Comparison of ENCODE assay signal across 1 cellular context in the genomic region with DNA sequence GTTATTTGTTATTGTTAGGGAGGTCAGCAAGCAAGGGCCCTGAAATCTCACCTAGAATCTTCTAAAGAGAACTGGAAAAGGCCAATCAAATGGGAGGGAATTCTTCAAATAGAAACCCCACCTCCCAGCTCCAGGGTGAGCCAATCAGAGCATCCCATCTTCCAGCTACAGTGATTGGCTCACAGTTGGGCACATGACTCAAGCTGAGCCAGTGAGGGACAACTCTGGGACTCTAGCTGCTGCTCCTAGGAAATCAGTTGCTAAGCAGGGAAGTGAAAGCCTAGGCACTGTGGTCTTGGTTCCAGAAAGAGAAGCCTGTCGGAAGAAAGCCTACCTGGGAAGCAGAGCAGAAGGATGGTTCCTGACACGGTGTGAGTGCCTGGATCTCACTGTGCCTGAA.
TF ChIP-seq lines count a peak whose summit lies in the region.

No MANE protein-coding gene starts in this region.

TF ChIP-seq in HepG2, 621 proteins besides CTCF, POLR2A, EP300 and RAD21 (continued from another document):
- TF ChIP-seq, protein P1, sequence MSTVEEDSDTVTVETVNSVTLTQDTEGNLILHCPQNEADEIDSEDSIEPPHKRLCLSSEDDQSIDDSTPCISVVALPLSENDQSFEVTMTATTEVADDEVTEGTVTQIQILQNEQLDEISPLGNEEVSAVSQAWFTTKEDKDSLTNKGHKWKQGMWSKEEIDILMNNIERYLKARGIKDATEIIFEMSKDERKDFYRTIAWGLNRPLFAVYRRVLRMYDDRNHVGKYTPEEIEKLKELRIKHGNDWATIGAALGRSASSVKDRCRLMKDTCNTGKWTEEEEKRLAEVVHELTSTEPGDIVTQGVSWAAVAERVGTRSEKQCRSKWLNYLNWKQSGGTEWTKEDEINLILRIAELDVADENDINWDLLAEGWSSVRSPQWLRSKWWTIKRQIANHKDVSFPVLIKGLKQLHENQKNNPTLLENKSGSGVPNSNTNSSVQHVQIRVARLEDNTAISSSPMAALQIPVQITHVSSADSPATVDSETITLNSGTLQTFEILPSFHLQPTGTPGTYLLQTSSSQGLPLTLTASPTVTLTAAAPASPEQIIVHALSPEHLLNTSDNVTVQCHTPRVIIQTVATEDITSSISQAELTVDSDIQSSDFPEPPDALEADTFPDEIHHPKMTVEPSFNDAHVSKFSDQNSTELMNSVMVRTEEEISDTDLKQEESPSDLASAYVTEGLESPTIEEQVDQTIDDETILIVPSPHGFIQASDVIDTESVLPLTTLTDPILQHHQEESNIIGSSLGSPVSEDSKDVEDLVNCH (CRISPR knock-in tag; IDR thresholded peaks at IDR 0.05) = no peak
- TF ChIP-seq RBFOX2 (IDR thresholded peaks at IDR 0.05; ENCODE audit: low read depth, low read length) = no peak
- TF ChIP-seq TBX2 (CRISPR knock-in tag; IDR thresholded peaks at IDR 0.05; ENCODE audit: borderline replicate concordance) = no peak
- TF ChIP-seq, protein P2, sequence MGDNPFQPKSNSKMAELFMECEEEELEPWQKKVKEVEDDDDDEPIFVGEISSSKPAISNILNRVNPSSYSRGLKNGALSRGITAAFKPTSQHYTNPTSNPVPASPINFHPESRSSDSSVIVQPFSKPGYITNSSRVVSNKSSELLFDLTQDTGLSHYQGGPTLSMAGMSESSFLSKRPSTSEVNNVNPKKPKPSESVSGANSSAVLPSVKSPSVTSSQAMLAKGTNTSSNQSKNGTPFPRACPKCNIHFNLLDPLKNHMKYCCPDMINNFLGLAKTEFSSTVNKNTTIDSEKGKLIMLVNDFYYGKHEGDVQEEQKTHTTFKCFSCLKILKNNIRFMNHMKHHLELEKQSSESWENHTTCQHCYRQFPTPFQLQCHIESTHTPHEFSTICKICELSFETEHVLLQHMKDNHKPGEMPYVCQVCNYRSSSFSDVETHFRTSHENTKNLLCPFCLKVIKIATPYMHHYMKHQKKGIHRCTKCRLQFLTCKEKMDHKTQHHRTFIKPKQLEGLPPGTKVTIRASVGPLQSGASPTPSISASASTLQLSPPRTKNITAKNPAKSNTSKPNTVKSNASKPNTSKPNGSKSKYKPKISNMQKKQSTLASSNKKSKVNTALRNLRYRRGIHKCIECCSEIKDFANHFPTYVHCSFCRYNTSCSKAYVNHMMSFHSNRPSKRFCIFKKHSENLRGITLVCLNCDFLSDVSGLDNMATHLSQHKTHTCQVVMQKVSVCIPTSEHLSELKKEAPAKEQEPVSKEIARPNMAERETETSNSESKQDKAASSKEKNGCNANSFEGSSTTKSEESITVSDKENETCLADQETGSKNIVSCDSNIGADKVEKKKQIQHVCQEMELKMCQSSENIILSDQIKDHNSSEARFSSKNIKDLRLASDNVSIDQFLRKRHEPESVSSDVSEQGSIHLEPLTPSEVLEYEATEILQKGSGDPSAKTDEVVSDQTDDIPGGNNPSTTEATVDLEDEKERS (CRISPR knock-in tag; IDR thresholded peaks at IDR 0.05) = no peak
- TF ChIP-seq ZNF839 (CRISPR knock-in tag; IDR thresholded peaks at IDR 0.05; ENCODE audit: borderline replicate concordance) = no peak
- no peak for TF ChIP-seq BCL6 (CRISPR knock-in tag; IDR thresholded peaks at IDR 0.05)
- TF ChIP-seq, protein P3, sequence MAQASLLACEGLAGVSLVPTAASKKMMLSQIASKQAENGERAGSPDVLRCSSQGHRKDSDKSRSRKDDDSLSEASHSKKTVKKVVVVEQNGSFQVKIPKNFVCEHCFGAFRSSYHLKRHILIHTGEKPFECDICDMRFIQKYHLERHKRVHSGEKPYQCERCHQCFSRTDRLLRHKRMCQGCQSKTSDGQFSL (CRISPR knock-in tag; IDR thresholded peaks at IDR 0.05) = no peak
- TF ChIP-seq ZNF329 (CRISPR knock-in tag; IDR thresholded peaks at IDR 0.05; ENCODE audit: low read depth) = 0 out of 2 replicates have a peak, but pooled peaks have one; percentile 50
- TF ChIP-seq NFYB (CRISPR knock-in tag; IDR thresholded peaks at IDR 0.05) = peak; percentile 75
- no peak for TF ChIP-seq TCF12 (IDR thresholded peaks at IDR 0.05)
- TF ChIP-seq TCF12 (CRISPR knock-in tag; IDR thresholded peaks at IDR 0.05) = no peak
- no peak for TF ChIP-seq ZNF121 (CRISPR knock-in tag; IDR thresholded peaks at IDR 0.05)
- TF ChIP-seq ZNF317 (CRISPR knock-in tag; IDR thresholded peaks at IDR 0.05) = no peak
- no peak for TF ChIP-seq ZNF598 (CRISPR knock-in tag; IDR thresholded peaks at IDR 0.05; ENCODE audit: borderline replicate concordance)
TF ChIP-seq in HepG2: peak in this region for 7.
